ENCODE assay signal across 9 cellular contexts in the genomic region with DNA sequence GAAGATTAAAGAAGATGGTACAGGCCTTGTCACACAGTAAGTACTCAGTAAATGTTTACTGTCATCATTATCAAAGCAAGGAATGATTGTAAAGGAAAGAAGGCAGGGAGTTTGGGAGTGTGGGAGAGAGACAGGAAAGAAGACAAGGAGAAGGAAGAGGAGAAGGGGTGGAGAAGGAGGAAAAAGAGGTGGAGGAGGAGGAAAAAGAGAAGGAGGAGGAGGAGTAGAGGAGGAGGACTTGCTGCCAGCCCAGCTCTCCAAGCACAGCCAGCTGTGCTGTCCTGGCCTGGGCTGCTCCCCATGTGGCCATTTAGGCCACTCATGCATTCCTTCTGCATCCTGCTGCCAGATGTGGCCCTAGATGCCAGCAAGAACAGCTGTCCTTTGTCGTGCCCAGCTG. TPM values are rescaled to one million over a fixed set of nuclear protein-coding genes. Genes with fewer than 3 reads are reported as not detected.
"Had no signal": no experiment of that assay in that cellular context is flagged by ENCODE, and none has a peak within 500 bp of the region (broad histone marks: within the 10 kb centered on the region; RNA-seq: fewer than 3 reads in every experiment).

No MANE protein-coding gene starts in this region.

- H3K9ac ChIP-seq: KMS-11 had no signal

- ATAC-seq: GM23338, HCT116 had no signal

- H3K4me2 ChIP-seq: GM23338, KMS-11 had no signal

- H3K27ac ChIP-seq: KMS-11 had no signal

- H2AFZ ChIP-seq: GM23338 had no signal

- H3K4me1 ChIP-seq: HAP-1 had no signal

- H3K36me3 ChIP-seq: HAP-1 had no signal

- H3K9me3 ChIP-seq: HAP-1 had no signal

- H3K4me3 ChIP-seq: GM23338, HAP-1 had no signal

- DNase-seq: H7, HFFc6, IMR-90, KBM-7 had no signal

- FAIRE-seq: HTR-8/SVneo had no signal

RNA-seq across cellular contexts. Expression of a gene that starts 7.5 kb away (rescaled TPM):
- total RNA-seq: HFFc6, IMR-90 had no signal
